Comparison of ENCODE assay signal across 18 cellular contexts in the genomic region with DNA sequence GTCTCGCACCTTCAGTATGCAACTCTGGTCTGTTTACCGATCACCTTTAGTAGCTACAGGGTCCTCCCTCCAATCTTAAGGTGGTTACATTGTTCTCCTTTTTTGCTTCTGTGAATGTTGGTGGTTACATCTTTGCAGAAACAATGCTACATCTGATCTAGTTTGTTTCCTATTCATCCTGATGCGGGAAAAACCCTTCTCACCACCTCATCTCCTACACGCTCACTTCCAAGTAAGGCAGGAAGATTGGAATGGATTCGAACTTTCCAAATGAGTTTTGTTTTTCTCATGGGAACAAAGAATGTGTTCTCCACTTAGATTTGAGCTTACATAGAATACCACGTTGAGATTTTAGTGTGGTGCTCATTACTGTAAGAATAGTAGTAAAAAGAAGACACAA. TPM values are rescaled to one million over a fixed set of nuclear protein-coding genes. Genes with fewer than 3 reads are reported as not detected.
DNase-seq lines count a peak whose midpoint lies in the region; ATAC-seq and TF ChIP-seq lines count a peak whose summit lies in the region.
"Had no signal": no experiment of that assay in that cellular context is flagged by ENCODE, and none has a peak within 500 bp of the region (broad histone marks: within the 10 kb centered on the region; RNA-seq: fewer than 3 reads in every experiment).

No MANE protein-coding gene starts in this region.

- TF ChIP-seq CTCF in CD4-positive, alpha-beta T cell (IDR thresholded peaks at IDR 0.05) = no peak

- no peaks in the 10 kb centered on the region for H3K4me1 ChIP-seq in mesendoderm (ENCODE audit: control insufficient read depth, low read depth, low read length)
- H3K4me1 ChIP-seq: SJSA1 had no signal

- no peak overlapping the region for H3K4ac ChIP-seq in mesendoderm (ENCODE audit: low read depth, low read length)

- H3K56ac ChIP-seq in mesendoderm (ENCODE audit: low read length) = no peak overlapping the region

- no peak overlapping the region for H2BK5ac ChIP-seq in mesendoderm (ENCODE audit: low read length)

- peaks cover 26% of the 10 kb centered on the region for H3K4me1 Mint-ChIP-seq in T-helper 1 cell treated with Interleukin-12 subunit alpha and Interleukin-12 subunit beta and Interleukin-4 antibody, amounts not matched to agents 30 μg/mL and 1 μg/mL, for 36 hours (ENCODE audit: low read depth)
- H3K4me1 Mint-ChIP-seq in CD4-positive, alpha-beta T cell (ENCODE audit: low read depth) = peaks cover 54% of the 10 kb centered on the region
- peaks cover 28% of the 10 kb centered on the region for H3K4me1 Mint-ChIP-seq in activated T-helper 1 cell treated with anti-CD3 and anti-CD28 coated beads, Interleukin-12 subunit alpha, Interleukin-12 subunit beta, Interleukin-2, Interleukin-4 antibody, amounts not matched to agents 30 ng/mL and 10 ng/mL and 1 ng/mL, durations not matched to agents 14 hours and 24 hours and 36 hours (ENCODE audit: low read depth)

- no peaks in the 10 kb centered on the region for H3K27me3 ChIP-seq in CD4-positive, alpha-beta T cell (ENCODE audit: control insufficient read depth, insufficient read depth, low read length)
- H3K27me3 ChIP-seq in mesendoderm (ENCODE audit: insufficient read depth, low read length, poor library complexity) = no peaks in the 10 kb centered on the region
- H3K27me3 ChIP-seq: SJSA1 had no signal

- POLR2A ChIA-PET in CD4-positive, alpha-beta T cell (lab: Charles Lee) = no interaction called here

- no peak overlapping the region for H3K9ac ChIP-seq in mesendoderm (ENCODE audit: low read length)

- H4K5ac ChIP-seq in mesendoderm (ENCODE audit: low read length) = no peak overlapping the region

- no peak overlapping the region for H2AK5ac ChIP-seq in mesendoderm (ENCODE audit: low read length)

- H3K18ac ChIP-seq in mesendoderm (ENCODE audit: low read length) = no peak overlapping the region

- H3K79me2 ChIP-seq in mesendoderm (ENCODE audit: control insufficient read depth, insufficient read depth, low read length) = peaks cover 24% of the 10 kb centered on the region

- peak overlapping the region; percentile 21 for H3K4me3 Mint-ChIP-seq in T-helper 1 cell treated with Interleukin-12 subunit alpha and Interleukin-12 subunit beta and Interleukin-4 antibody, amounts not matched to agents 30 μg/mL and 1 μg/mL, for 36 hours
- H3K4me3 Mint-ChIP-seq in CD4-positive, alpha-beta T cell = peak overlapping the region; percentile 15
- H3K4me3 Mint-ChIP-seq in activated T-helper 1 cell treated with anti-CD3 and anti-CD28 coated beads, Interleukin-12 subunit alpha, Interleukin-12 subunit beta, Interleukin-2, Interleukin-4 antibody, amounts not matched to agents 30 ng/mL and 10 ng/mL and 1 ng/mL, durations not matched to agents 14 hours and 24 hours and 36 hours = peak overlapping the region; percentile 0

- H3K9me3 ChIP-seq in CD4-positive, alpha-beta T cell (ENCODE audit: control insufficient read depth, low read length) = no peaks in the 10 kb centered on the region
- H3K9me3 ChIP-seq: SJSA1 had no signal

- peaks cover 3% of the 10 kb centered on the region for H3K36me3 ChIP-seq in mesendoderm (ENCODE audit: control insufficient read depth, insufficient read depth, low read length)

- H4K8ac ChIP-seq in mesendoderm (ENCODE audit: low read depth, low read length) = no peak overlapping the region

- H2BK120ac ChIP-seq in mesendoderm (ENCODE audit: low read depth, low read length) = no peak overlapping the region

- H3K36me3 Mint-ChIP-seq in T-helper 1 cell treated with Interleukin-12 subunit alpha and Interleukin-12 subunit beta and Interleukin-4 antibody, amounts not matched to agents 30 μg/mL and 1 μg/mL, for 36 hours (ENCODE audit: low read depth) = peaks cover 36% of the 10 kb centered on the region
- H3K36me3 Mint-ChIP-seq in CD4-positive, alpha-beta T cell (ENCODE audit: low read depth) = peaks cover 78% of the 10 kb centered on the region
- peaks cover 45% of the 10 kb centered on the region for H3K36me3 Mint-ChIP-seq in activated T-helper 1 cell treated with anti-CD3 and anti-CD28 coated beads, Interleukin-12 subunit alpha, Interleukin-12 subunit beta, Interleukin-2, Interleukin-4 antibody, amounts not matched to agents 30 ng/mL and 10 ng/mL and 1 ng/mL, durations not matched to agents 14 hours and 24 hours and 36 hours (ENCODE audit: low read depth)

- H3K23ac ChIP-seq in mesendoderm (ENCODE audit: low read length) = no peak overlapping the region

- peaks cover 28% of the 10 kb centered on the region for H3K79me1 ChIP-seq in mesendoderm (ENCODE audit: low read length)

- intact Hi-C loops in CD4-positive, alpha-beta T cell (cut with DNase I, micrococcal nuclease) = loop anchor here in 1 of 2 experiments (10.0 kb wide), 1 partner anchor 50 kb away; a partner anchor contains a TSS
- intact Hi-C loops in activated T-helper 1 cell treated with anti-CD3 and anti-CD28 coated beads, Interleukin-12 subunit alpha, Interleukin-12 subunit beta, Interleukin-2, Interleukin-4 antibody, amounts not matched to agents 30 ng/mL and 10 ng/mL and 1 ng/mL, durations not matched to agents 14 hours and 24 hours and 36 hours (cut with micrococcal nuclease) = no loop called here

- H3K9me3 Mint-ChIP-seq in T-helper 1 cell treated with Interleukin-12 subunit alpha and Interleukin-12 subunit beta and Interleukin-4 antibody, amounts not matched to agents 30 μg/mL and 1 μg/mL, for 36 hours = no peaks in the 10 kb centered on the region
- no peaks in the 10 kb centered on the region for H3K9me3 Mint-ChIP-seq in CD4-positive, alpha-beta T cell
- H3K9me3 Mint-ChIP-seq in activated T-helper 1 cell treated with anti-CD3 and anti-CD28 coated beads, Interleukin-12 subunit alpha, Interleukin-12 subunit beta, Interleukin-2, Interleukin-4 antibody, amounts not matched to agents 30 ng/mL and 10 ng/mL and 1 ng/mL, durations not matched to agents 14 hours and 24 hours and 36 hours = no peaks in the 10 kb centered on the region

- DNase-seq in T-helper 1 cell (no peak), mesendoderm (peak; percentile 13), cerebellum (ENCODE audit: low spot score) (no peak), NCI-H1930 (lab: John Stamatoyannopoulos, UW) (no peak)
- no peak for DNase-seq in CD4-positive, alpha-beta T cell
- DNase-seq in activated T-helper 1 cell treated with anti-CD3 and anti-CD28 coated beads, Interleukin-12 subunit alpha, Interleukin-12 subunit beta, Interleukin-2, Interleukin-4 antibody, amounts not matched to agents 30 ng/mL and 10 ng/mL and 1 ng/mL, durations not matched to agents 14 hours and 24 hours and 36 hours (ENCODE audit: low spot score) = no peak
- DNase-seq: C1 segment of cervical spinal cord, HCEC 1CT, IMR-90, NCI-H2029, NCI-H524, OCI-M1, RPMI8226 had no signal

- H3K27ac Mint-ChIP-seq in T-helper 1 cell treated with Interleukin-12 subunit alpha and Interleukin-12 subunit beta and Interleukin-4 antibody, amounts not matched to agents 30 μg/mL and 1 μg/mL, for 36 hours = peak overlapping the region; percentile 59
- H3K27ac Mint-ChIP-seq in CD4-positive, alpha-beta T cell = peak overlapping the region; percentile 30
- H3K27ac Mint-ChIP-seq in activated T-helper 1 cell treated with anti-CD3 and anti-CD28 coated beads, Interleukin-12 subunit alpha, Interleukin-12 subunit beta, Interleukin-2, Interleukin-4 antibody, amounts not matched to agents 30 ng/mL and 10 ng/mL and 1 ng/mL, durations not matched to agents 14 hours and 24 hours and 36 hours = peak overlapping the region; percentile 79

- H3K27ac ChIP-seq in CD4-positive, alpha-beta T cell (ENCODE audit: low read depth, low read length) = no peak overlapping the region
- no peak overlapping the region for H3K27ac ChIP-seq in mesendoderm (ENCODE audit: low read depth, low read length)
- H3K27ac ChIP-seq: SJSA1 had no signal

- no peak overlapping the region for H3K4me2 ChIP-seq in mesendoderm (ENCODE audit: low read length)

- CTCF ChIA-PET in CD4-positive, alpha-beta T cell (lab: Charles Lee) = no interaction called here

- H2BK15ac ChIP-seq in mesendoderm (replicated peaks; ENCODE audit: low read depth) = no peak overlapping the region

- ATAC-seq in CD4-positive, alpha-beta T cell (ENCODE audit: poor library complexity) = no peak
- no peak for ATAC-seq in GM21529 (IDR thresholded peaks at IDR 0.05; ENCODE audit: unreplicated experiment)

- WGBS in mesendoderm (ENCODE audit: extremely low coverage, insufficient coverage, low lambda C conversion rate) = no CpG with 5 or more reads among the region's 6 CpGs

- no peak overlapping the region for H3K4me3 ChIP-seq in mesendoderm (ENCODE audit: low read length)
- H3K4me3 ChIP-seq: SJSA1 had no signal

- no peaks in the 10 kb centered on the region for H3K27me3 Mint-ChIP-seq in T-helper 1 cell treated with Interleukin-12 subunit alpha and Interleukin-12 subunit beta and Interleukin-4 antibody, amounts not matched to agents 30 μg/mL and 1 μg/mL, for 36 hours (ENCODE audit: low read depth)
- H3K27me3 Mint-ChIP-seq in CD4-positive, alpha-beta T cell = no peaks in the 10 kb centered on the region
- no peaks in the 10 kb centered on the region for H3K27me3 Mint-ChIP-seq in activated T-helper 1 cell treated with anti-CD3 and anti-CD28 coated beads, Interleukin-12 subunit alpha, Interleukin-12 subunit beta, Interleukin-2, Interleukin-4 antibody, amounts not matched to agents 30 ng/mL and 10 ng/mL and 1 ng/mL, durations not matched to agents 14 hours and 24 hours and 36 hours (ENCODE audit: insufficient read depth)

RNA-seq across cellular contexts. Expression of a gene that starts 14.5 kb away (rescaled TPM):
- total RNA-seq in CD4-positive, alpha-beta T cell = 10 to 100 TPM; 92.6 to 93.7 TPM
- 115 and 116 TPM in 2 replicates for total RNA-seq in activated T-helper 1 cell treated with anti-CD3 and anti-CD28 coated beads, Interleukin-12 subunit alpha, Interleukin-12 subunit beta, Interleukin-2, Interleukin-4 antibody, amounts not matched to agents 30 ng/mL and 10 ng/mL and 1 ng/mL, durations not matched to agents 14 hours and 24 hours and 36 hours
- 44.2 TPM for polyA plus RNA-seq in mesendoderm (2013, experiment 1 of 2)
- polyA plus RNA-seq in mesendoderm (2013, experiment 2 of 2) = 44.8 TPM
- total RNA-seq in cerebellum = 17.9 TPM

RNA-seq across cellular contexts. Expression of a gene that starts 53.7 kb away (rescaled TPM):
- under 1 TPM in 1 of 2 experiments, not detected in 1; 0.77 TPM for total RNA-seq in CD4-positive, alpha-beta T cell
- not detected in 2 replicates for total RNA-seq in activated T-helper 1 cell treated with anti-CD3 and anti-CD28 coated beads, Interleukin-12 subunit alpha, Interleukin-12 subunit beta, Interleukin-2, Interleukin-4 antibody, amounts not matched to agents 30 ng/mL and 10 ng/mL and 1 ng/mL, durations not matched to agents 14 hours and 24 hours and 36 hours
- polyA plus RNA-seq in mesendoderm (2013, experiment 1 of 2) = 0.15 TPM
- polyA plus RNA-seq in mesendoderm (2013, experiment 2 of 2) = 0.21 TPM
- not detected for total RNA-seq in cerebellum
- total RNA-seq: A172, IMR-90, LHCN-M2, SJSA1 had no signal
